Comparison of ENCODE assay signal across 1 cellular context in genomic region chr1:227134686-227135314, GRCh38.
A peak's percentile ranks its signal among the peaks of the same experiment; 100 is the strongest.
TF ChIP-seq lines count a peak whose summit lies in the region.

No MANE protein-coding gene starts in this region.

TF ChIP-seq in K562, 482 proteins besides CTCF, POLR2A, EP300 and RAD21 (continued from another document and continues in another):
- TF ChIP-seq MXD1 (CRISPR knock-in tag; IDR thresholded peaks at IDR 0.05; ENCODE audit: borderline replicate concordance, poor library complexity, severe bottlenecking) = no peak
- TF ChIP-seq, protein P1, sequence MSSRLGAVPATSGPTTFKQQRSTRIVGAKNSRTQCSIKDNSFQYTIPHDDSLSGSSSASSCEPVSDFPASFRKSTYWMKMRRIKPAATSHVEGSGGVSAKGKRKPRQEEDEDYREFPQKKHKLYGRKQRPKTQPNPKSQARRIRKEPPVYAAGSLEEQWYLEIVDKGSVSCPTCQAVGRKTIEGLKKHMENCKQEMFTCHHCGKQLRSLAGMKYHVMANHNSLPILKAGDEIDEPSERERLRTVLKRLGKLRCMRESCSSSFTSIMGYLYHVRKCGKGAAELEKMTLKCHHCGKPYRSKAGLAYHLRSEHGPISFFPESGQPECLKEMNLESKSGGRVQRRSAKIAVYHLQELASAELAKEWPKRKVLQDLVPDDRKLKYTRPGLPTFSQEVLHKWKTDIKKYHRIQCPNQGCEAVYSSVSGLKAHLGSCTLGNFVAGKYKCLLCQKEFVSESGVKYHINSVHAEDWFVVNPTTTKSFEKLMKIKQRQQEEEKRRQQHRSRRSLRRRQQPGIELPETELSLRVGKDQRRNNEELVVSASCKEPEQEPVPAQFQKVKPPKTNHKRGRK (tag; IDR thresholded peaks at IDR 0.05) = no peak
- TF ChIP-seq DMBX1 (CRISPR knock-in tag; IDR thresholded peaks at IDR 0.05; ENCODE audit: borderline replicate concordance) = peak; percentile 56; the same call in 1 of the 2 replicates
- 0 out of 2 replicates have a peak, but pooled peaks have one; percentile 33 for TF ChIP-seq SMARCE1 (IDR thresholded peaks at IDR 0.05)
- TF ChIP-seq ZNF3 (CRISPR knock-in tag; IDR thresholded peaks at IDR 0.05) = no peak
- TF ChIP-seq TGIF2 (CRISPR knock-in tag; IDR thresholded peaks at IDR 0.05) = no peak
- TF ChIP-seq POLR2AphosphoS5 (IDR thresholded peaks at IDR 0.05; ENCODE audit: control insufficient read depth, insufficient read depth, low read depth, low read length) = no peak
- TF ChIP-seq GATAD2B (IDR thresholded peaks at IDR 0.05; ENCODE audit: borderline replicate concordance) = no peak
- no peak for TF ChIP-seq RBFOX2 (IDR thresholded peaks at IDR 0.05; ENCODE audit: low read depth, low read length)
- no peak for TF ChIP-seq RBM17 (IDR thresholded peaks at IDR 0.05; ENCODE audit: borderline replicate concordance, low read depth, low read length)
- no peak for TF ChIP-seq ELF4 (CRISPR knock-in tag; IDR thresholded peaks at IDR 0.05)
- TF ChIP-seq TRIM24 (IDR thresholded peaks at IDR 0.05) = peak; percentile 39 to 57; a peak in 2 of 4 replicates
- no peak for TF ChIP-seq ZNF140 (CRISPR knock-in tag; IDR thresholded peaks at IDR 0.05)
- TF ChIP-seq ZNF311 (CRISPR knock-in tag; IDR thresholded peaks at IDR 0.05) = 0 out of 2 replicates have a peak, but pooled peaks have one; percentile 3
- TF ChIP-seq, protein P2, sequence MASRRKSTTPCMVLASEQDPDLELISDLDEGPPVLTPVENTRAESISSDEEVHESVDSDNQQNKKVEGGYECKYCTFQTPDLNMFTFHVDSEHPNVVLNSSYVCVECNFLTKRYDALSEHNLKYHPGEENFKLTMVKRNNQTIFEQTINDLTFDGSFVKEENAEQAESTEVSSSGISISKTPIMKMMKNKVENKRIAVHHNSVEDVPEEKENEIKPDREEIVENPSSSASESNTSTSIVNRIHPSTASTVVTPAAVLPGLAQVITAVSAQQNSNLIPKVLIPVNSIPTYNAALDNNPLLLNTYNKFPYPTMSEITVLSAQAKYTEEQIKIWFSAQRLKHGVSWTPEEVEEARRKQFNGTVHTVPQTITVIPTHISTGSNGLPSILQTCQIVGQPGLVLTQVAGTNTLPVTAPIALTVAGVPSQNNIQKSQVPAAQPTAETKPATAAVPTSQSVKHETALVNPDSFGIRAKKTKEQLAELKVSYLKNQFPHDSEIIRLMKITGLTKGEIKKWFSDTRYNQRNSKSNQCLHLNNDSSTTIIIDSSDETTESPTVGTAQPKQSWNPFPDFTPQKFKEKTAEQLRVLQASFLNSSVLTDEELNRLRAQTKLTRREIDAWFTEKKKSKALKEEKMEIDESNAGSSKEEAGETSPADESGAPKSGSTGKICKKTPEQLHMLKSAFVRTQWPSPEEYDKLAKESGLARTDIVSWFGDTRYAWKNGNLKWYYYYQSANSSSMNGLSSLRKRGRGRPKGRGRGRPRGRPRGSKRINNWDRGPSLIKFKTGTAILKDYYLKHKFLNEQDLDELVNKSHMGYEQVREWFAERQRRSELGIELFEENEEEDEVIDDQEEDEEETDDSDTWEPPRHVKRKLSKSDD (conservative IDR thresholded peaks at IDR 0.05; ENCODE audit: low read length) = no peak
- TF ChIP-seq AFF1 (IDR thresholded peaks at IDR 0.05; ENCODE audit: low read depth in 1 of 2, partially characterized antibody in 2 of 2) = peak in 1 of 2 experiments; percentile 35
- TF ChIP-seq SMC3 (conservative IDR thresholded peaks at IDR 0.05; ENCODE audit: insufficient read depth, low read depth, low read length) = no peak
- no peak for TF ChIP-seq U2AF2 (optimal IDR thresholded peaks at IDR 0.05; ENCODE audit: low read depth, low read length)
- TF ChIP-seq ZNF24 (IDR thresholded peaks at IDR 0.05) = no peak
- no peak for TF ChIP-seq GTF2F1 (IDR thresholded peaks at IDR 0.05; ENCODE audit: low read depth, low read length)
- TF ChIP-seq STAT6 (CRISPR knock-in tag; IDR thresholded peaks at IDR 0.05) = no peak
- no peak for TF ChIP-seq SIX5 (IDR thresholded peaks at IDR 0.05; ENCODE audit: borderline replicate concordance in 1 of 2, insufficient read depth in 1 of 2, low read depth in 1 of 2, low read length in 2 of 2)
- TF ChIP-seq ZEB2 (IDR thresholded peaks at IDR 0.05) = peak; percentile 80
- no peak for TF ChIP-seq ZBTB43 (CRISPR knock-in tag; IDR thresholded peaks at IDR 0.05)
- TF ChIP-seq C11orf30 (IDR thresholded peaks at IDR 0.05; ENCODE audit: low read depth) = no peak
- TF ChIP-seq BHLHE40 (IDR thresholded peaks at IDR 0.05; ENCODE audit: low read length) = no peak
- TF ChIP-seq ZNF165 (CRISPR knock-in tag; IDR thresholded peaks at IDR 0.05; ENCODE audit: borderline replicate concordance) = no peak
- TF ChIP-seq TBL1XR1 (IDR thresholded peaks at IDR 0.05; ENCODE audit: low read length in 2 of 2) = no peak
- TF ChIP-seq GTF2A2 (tag; IDR thresholded peaks at IDR 0.05) = no peak
- no peak for TF ChIP-seq RBM14 (IDR thresholded peaks at IDR 0.05; ENCODE audit: borderline replicate concordance, insufficient read depth, low read depth, low read length)
- no peak for TF ChIP-seq ESRRB (CRISPR knock-in tag; IDR thresholded peaks at IDR 0.05; ENCODE audit: borderline replicate concordance)
- no peak for TF ChIP-seq BDP1 (IDR thresholded peaks at IDR 0.05; ENCODE audit: insufficient read depth, insufficient read length)
- TF ChIP-seq GABPB2 (CRISPR knock-in tag; conservative IDR thresholded peaks at IDR 0.05) = no peak
- no peak for TF ChIP-seq YBX1 (IDR thresholded peaks at IDR 0.05)
- TF ChIP-seq TCF3 (CRISPR knock-in tag; IDR thresholded peaks at IDR 0.05) = peak; percentile 71
- TF ChIP-seq ZBTB11 (CRISPR knock-in tag; IDR thresholded peaks at IDR 0.05) = no peak
- no peak for TF ChIP-seq ZNF408 (CRISPR knock-in tag; IDR thresholded peaks at IDR 0.05; ENCODE audit: low read depth)
- peak; percentile 54 for TF ChIP-seq CBFA2T3 (IDR thresholded peaks at IDR 0.05)
- no peak for TF ChIP-seq NFYB (IDR thresholded peaks at IDR 0.05; ENCODE audit: extremely low read depth, insufficient read length)
- TF ChIP-seq ZNF23 (CRISPR knock-in tag; IDR thresholded peaks at IDR 0.05) = no peak
- TF ChIP-seq SMARCA4 (IDR thresholded peaks at IDR 0.05) = peak; percentile 57; the same call in 1 of the 2 replicates
- no peak for TF ChIP-seq TCFL5 (CRISPR knock-in tag; conservative IDR thresholded peaks at IDR 0.05)
- no peak for TF ChIP-seq KDM2B (CRISPR knock-in tag; IDR thresholded peaks at IDR 0.05)
- TF ChIP-seq NR0B1 (IDR thresholded peaks at IDR 0.05; ENCODE audit: partially characterized antibody) = no peak
- peak; percentile 60 for TF ChIP-seq SOX6 (IDR thresholded peaks at IDR 0.05)
- no peak for TF ChIP-seq U2AF1 (optimal IDR thresholded peaks at IDR 0.05; ENCODE audit: low read depth, low read length)
- TF ChIP-seq HEY1 (CRISPR knock-in tag; IDR thresholded peaks at IDR 0.05; ENCODE audit: borderline replicate concordance) = no peak
- TF ChIP-seq FOXM1 (IDR thresholded peaks at IDR 0.05; ENCODE audit: low read depth) = peak; percentile 43; the same call in 1 of the 2 replicates
- TF ChIP-seq FOXM1 (CRISPR knock-in tag; IDR thresholded peaks at IDR 0.05; ENCODE audit: low read depth) = no peak
- TF ChIP-seq ZNF445 (CRISPR knock-in tag; IDR thresholded peaks at IDR 0.05; ENCODE audit: low read depth) = no peak
- no peak for TF ChIP-seq MIER1 (IDR thresholded peaks at IDR 0.05; ENCODE audit: low read depth)
- TF ChIP-seq, protein P3, sequence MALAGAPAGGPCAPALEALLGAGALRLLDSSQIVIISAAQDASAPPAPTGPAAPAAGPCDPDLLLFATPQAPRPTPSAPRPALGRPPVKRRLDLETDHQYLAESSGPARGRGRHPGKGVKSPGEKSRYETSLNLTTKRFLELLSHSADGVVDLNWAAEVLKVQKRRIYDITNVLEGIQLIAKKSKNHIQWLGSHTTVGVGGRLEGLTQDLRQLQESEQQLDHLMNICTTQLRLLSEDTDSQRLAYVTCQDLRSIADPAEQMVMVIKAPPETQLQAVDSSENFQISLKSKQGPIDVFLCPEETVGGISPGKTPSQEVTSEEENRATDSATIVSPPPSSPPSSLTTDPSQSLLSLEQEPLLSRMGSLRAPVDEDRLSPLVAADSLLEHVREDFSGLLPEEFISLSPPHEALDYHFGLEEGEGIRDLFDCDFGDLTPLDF (CRISPR knock-in tag; IDR thresholded peaks at IDR 0.05) = no peak
